In the genomic region with DNA sequence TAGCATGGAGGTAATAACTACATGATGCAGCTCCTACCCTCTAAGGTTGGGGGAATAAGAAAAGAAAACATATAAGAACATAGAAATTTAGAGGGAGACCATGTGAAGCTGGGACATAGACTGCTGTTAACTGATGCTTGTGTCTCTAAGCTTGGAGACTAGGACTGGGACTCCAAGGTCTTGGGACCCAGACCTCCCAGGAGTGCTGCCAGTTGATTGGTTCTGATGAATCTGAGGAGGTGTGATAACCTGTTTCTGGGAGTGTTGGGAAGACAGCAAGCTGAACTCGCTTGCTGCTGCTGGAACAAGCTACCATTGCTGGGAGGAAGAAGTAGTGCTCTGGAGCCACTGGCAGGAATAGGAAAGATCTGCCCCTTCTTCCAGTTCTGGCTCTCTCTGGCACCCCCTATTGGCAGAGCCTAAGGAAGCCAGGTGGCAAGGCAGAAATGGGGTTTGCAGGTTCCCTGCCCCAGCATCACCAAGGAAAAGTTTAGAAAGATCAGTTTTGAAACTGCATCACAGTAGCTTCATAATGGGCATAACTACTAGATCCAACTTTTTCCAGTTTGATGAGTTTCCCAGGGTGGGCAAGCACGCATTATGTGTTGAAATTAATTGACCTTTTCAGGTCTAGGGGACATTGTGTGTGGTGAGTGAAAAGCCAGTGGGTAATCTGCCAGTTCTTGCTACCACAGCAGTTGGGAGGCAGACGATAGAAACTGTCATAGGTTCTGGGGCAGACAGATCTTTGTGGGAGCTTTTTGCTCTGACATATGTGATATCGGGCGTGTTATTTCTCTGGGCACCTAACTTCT, we compare ENCODE assay signal across 7 cellular contexts.
A peak's percentile ranks its signal among the peaks of the same experiment; 100 is the strongest.
DNase-seq lines count a peak whose midpoint lies in the region; ATAC-seq and TF ChIP-seq lines count a peak whose summit lies in the region.

No MANE protein-coding gene starts in this region.

- no peak overlapping the region for H3K4me3 ChIP-seq in Karpas-422 (ENCODE audit: low read length)
- no peak overlapping the region for H3K4me3 ChIP-seq in hepatocyte

- H3K27ac ChIP-seq in Karpas-422 (ENCODE audit: low read length) (peak overlapping the region; percentile 38), hepatocyte (no peak overlapping the region)

- H3K9ac ChIP-seq in Karpas-422 (ENCODE audit: low read length), result no peak overlapping the region

- H3K4me3 Mint-ChIP-seq in activated CD4-positive, alpha-beta T cell treated with anti-CD3 and anti-CD28 coated beads, Interleukin-2, amount 10 ng/mL, durations not matched to agents 24 days and 14 days, result no peak overlapping the region

- intact Hi-C loops in activated CD4-positive, alpha-beta T cell treated with anti-CD3 and anti-CD28 coated beads, Interleukin-2, amount 10 ng/mL, durations not matched to agents 24 days and 14 days (cut with micrococcal nuclease), result no loop called here

- H3K4me2 ChIP-seq in Karpas-422 (ENCODE audit: low read depth, low read length, poor library complexity, severe bottlenecking) (peak overlapping the region; percentile 10), hepatocyte (no peak overlapping the region)

- H3K36me3 ChIP-seq in Karpas-422 (ENCODE audit: insufficient read depth, low read length) (no peaks in the 10 kb centered on the region), hepatocyte (replicated peaks; ENCODE audit: insufficient read depth, low read depth) (no peaks in the 10 kb centered on the region)

- no peak overlapping the region for H3K27ac Mint-ChIP-seq in activated CD4-positive, alpha-beta T cell treated with anti-CD3 and anti-CD28 coated beads, Interleukin-2, amount 10 ng/mL, durations not matched to agents 24 days and 14 days

- H4K20me1 ChIP-seq in Karpas-422 (ENCODE audit: insufficient read depth, low read depth, low read length), result no peaks in the 10 kb centered on the region
- H4K20me1 ChIP-seq in hepatocyte (ENCODE audit: insufficient read depth, poor library complexity, severe bottlenecking), result peaks cover 23% of the 10 kb centered on the region

- peaks cover 8% of the 10 kb centered on the region for H3K36me3 Mint-ChIP-seq in activated CD4-positive, alpha-beta T cell treated with anti-CD3 and anti-CD28 coated beads, Interleukin-2, amount 10 ng/mL, durations not matched to agents 24 days and 14 days (ENCODE audit: low read depth)

- H3K27me3 Mint-ChIP-seq in activated CD4-positive, alpha-beta T cell treated with anti-CD3 and anti-CD28 coated beads, Interleukin-2, amount 10 ng/mL, durations not matched to agents 24 days and 14 days, result no peaks in the 10 kb centered on the region

- H3K4me1 Mint-ChIP-seq in activated CD4-positive, alpha-beta T cell treated with anti-CD3 and anti-CD28 coated beads, Interleukin-2, amount 10 ng/mL, durations not matched to agents 24 days and 14 days, result peaks cover 20% of the 10 kb centered on the region

- H3K9me3 ChIP-seq in Karpas-422 (ENCODE audit: low read length) (no peaks in the 10 kb centered on the region), hepatocyte (ENCODE audit: low read depth) (no peaks in the 10 kb centered on the region)

- H3K79me2 ChIP-seq in Karpas-422 (ENCODE audit: low read length) (peaks cover 97% of the 10 kb centered on the region), hepatocyte (peaks cover 88% of the 10 kb centered on the region)

- H3K9me3 Mint-ChIP-seq in activated CD4-positive, alpha-beta T cell treated with anti-CD3 and anti-CD28 coated beads, Interleukin-2, amount 10 ng/mL, durations not matched to agents 24 days and 14 days, result no peaks in the 10 kb centered on the region

- H3K27me3 ChIP-seq in Karpas-422 (ENCODE audit: low read length), result no peaks in the 10 kb centered on the region
- no peaks in the 10 kb centered on the region for H3K27me3 ChIP-seq in hepatocyte

- 86% methylated on average over 5 of the region's 5 CpGs for WGBS in hepatocyte (ENCODE audit: low lambda C conversion rate, missing lambda C conversion rate)

- DNase-seq in Karpas-422, result peak; percentile 81
- DNase-seq in activated CD4-positive, alpha-beta T cell treated with anti-CD3 and anti-CD28 coated beads, Interleukin-2, amount 10 ng/mL, durations not matched to agents 24 days and 14 days, result peak; percentile 78
- peak; percentile 14 for DNase-seq in hepatocyte (ENCODE audit: low spot score)
- peak; percentile 64 for DNase-seq in stimulated activated CD8-positive, alpha-beta memory T cell treated with anti-CD3 and anti-CD28 coated beads, Interleukin-4, amount 100 ng/mL, for 48 hours

- TF ChIP-seq CTCF in GM12872 (IDR thresholded peaks at IDR 0.05; ENCODE audit: insufficient read depth, low read depth, low read length), result peak; percentile 85
- peak; percentile 28 for TF ChIP-seq CTCF in hepatocyte (IDR thresholded peaks at IDR 0.05; ENCODE audit: poor library complexity)

- H3K9me2 ChIP-seq in Karpas-422 (replicated peaks; ENCODE audit: insufficient read depth, low read length), result no peaks in the 10 kb centered on the region
- H3K9me2 ChIP-seq in hepatocyte (replicated peaks; ENCODE audit: insufficient read depth), result no peaks in the 10 kb centered on the region

- ATAC-seq in GM18861 (IDR thresholded peaks at IDR 0.05; ENCODE audit: unreplicated experiment), result no peak
- ATAC-seq in GM19397 (IDR thresholded peaks at IDR 0.05; ENCODE audit: unreplicated experiment), result no peak

- H3K4me1 ChIP-seq in Karpas-422 (ENCODE audit: low read length) (peaks cover 63% of the 10 kb centered on the region), hepatocyte (ENCODE audit: insufficient read depth) (no peaks in the 10 kb centered on the region)

- H2AFZ ChIP-seq in Karpas-422 (ENCODE audit: low read length) (no peak overlapping the region), hepatocyte (no peak overlapping the region)

Comparison
In these comparisons a context has a peak if more than half of its experiments do, and no peak if none do; other contexts are left out.
1. DNase-seq: peak in every context shown above with its lines; median percentile 81 in Karpas-422; 78 in activated CD4-positive, alpha-beta T cell treated with anti-CD3 and anti-CD28 coated beads, Interleukin-2, amount 10 ng/mL, durations not matched to agents 24 days and 14 days; 64 in stimulated activated CD8-positive, alpha-beta memory T cell treated with anti-CD3 and anti-CD28 coated beads, Interleukin-4, amount 100 ng/mL, for 48 hours; 14 in hepatocyte.